ENCODE assay signal across 18 cellular contexts in genomic region chr1:196001188-196001587, GRCh38.
A peak's percentile ranks its signal among the peaks of the same experiment; 100 is the strongest.
DNase-seq lines count a peak whose midpoint lies in the region; ATAC-seq, FAIRE-seq and TF ChIP-seq lines count a peak whose summit lies in the region.
"Had no signal": no experiment of that assay in that cellular context is flagged by ENCODE, and none has a peak within 500 bp of the region (broad histone marks: within the 10 kb centered on the region; RNA-seq: fewer than 3 reads in every experiment).

No MANE protein-coding gene starts in this region.

- H3K23ac ChIP-seq in H1 (ENCODE audit: insufficient read length) = no peak overlapping the region

- H3K23me2 ChIP-seq in H1 (ENCODE audit: low read depth, low read length) = no peaks in the 10 kb centered on the region

- H3K9ac ChIP-seq in mammary epithelial cell (ENCODE audit: insufficient read depth, low read length) (no peak overlapping the region), H1 (replicated peaks in 1 of 4; ENCODE audit: extremely low read depth in 1 of 4, low read depth in 3 of 4, low read length in 3 of 4) (no peak overlapping the region)

- POLR2A ChIA-PET in H1 (lab: Charles Lee; ENCODE audit: partially characterized antibody) = no interaction called here

- BruUV-seq in mammary epithelial cell (replicated peaks; lab: Mats Ljungman, UMichigan) = no TSS peak

- peak; percentile 32 for DNase-seq in mammary epithelial cell
- no peak for DNase-seq in breast epithelium (ENCODE audit: low spot score in 2 of 2)
- no peak for DNase-seq in H1 (ENCODE audit: low read depth in 1 of 2, low spot score in 2 of 2)
- DNase-seq in esophagus squamous epithelium (lab: John Stamatoyannopoulos, UW) = no peak
- no peak for DNase-seq in stimulated activated naive B cell treated with anti-CD40 and anti-IgM and Interleukin-4, amounts not matched to agents 10 μg/mL and 1 μg/mL and 100 μg/mL, for 72 hours
- DNase-seq in activated naive CD4-positive, alpha-beta T cell treated with anti-CD3 and anti-CD28 coated beads, Interleukin-2, amount 10 ng/mL, durations not matched to agents 7 days and 5 days = no peak
- DNase-seq: AML-193; Caco-2; CD4-positive, alpha-beta T cell; DMS153; DMS79; GF-D8; GOT3; H9 had no signal

- H3K4ac ChIP-seq in H1 (replicated peaks; ENCODE audit: insufficient read length, low read depth, low read length) = no peak overlapping the region

- H3K18ac ChIP-seq in H1 (ENCODE audit: extremely low read depth, low read length) = no peak overlapping the region

- H4K5ac ChIP-seq in H1 (ENCODE audit: insufficient read length, low read depth, low read length) = no peak overlapping the region

- H3K4me2 ChIP-seq in mammary epithelial cell (ENCODE audit: insufficient read depth, low read depth, low read length) (no peak overlapping the region), H1 (ENCODE audit: insufficient read depth in 1 of 2, low read depth in 2 of 2, low read length in 2 of 2) (no peak overlapping the region)
- H3K4me2 ChIP-seq: A549 had no signal

- no peak overlapping the region for H2BK15ac ChIP-seq in H1 (ENCODE audit: low read length)

- H3K9me3 ChIP-seq in mammary epithelial cell (replicated peaks; ENCODE audit: insufficient read depth, low read length) (no peaks in the 10 kb centered on the region), breast epithelium (no peaks in the 10 kb centered on the region), H1 (ENCODE audit: insufficient read depth in 2 of 2, low read depth in 1 of 2, low read length in 1 of 2) (no peaks in the 10 kb centered on the region), esophagus squamous epithelium (no peaks in the 10 kb centered on the region)
- H3K9me3 ChIP-seq: A549, Caco-2 had no signal

- H3K36me3 Mint-ChIP-seq in stimulated activated naive B cell treated with anti-CD40 and anti-IgM and Interleukin-4, amounts not matched to agents 10 μg/mL and 1 μg/mL and 100 μg/mL, for 72 hours = no peaks in the 10 kb centered on the region
- H3K36me3 Mint-ChIP-seq in activated naive CD4-positive, alpha-beta T cell treated with anti-CD3 and anti-CD28 coated beads, Interleukin-2, amount 10 ng/mL, durations not matched to agents 7 days and 5 days = no peaks in the 10 kb centered on the region

- H2BK5ac ChIP-seq in H1 (ENCODE audit: low read depth, low read length) = no peak overlapping the region

- peaks cover 12% of the 10 kb centered on the region for H3K4me1 ChIP-seq in mammary epithelial cell (ENCODE audit: insufficient read depth, low read length)
- H3K4me1 ChIP-seq in breast epithelium = no peaks in the 10 kb centered on the region
- H3K4me1 ChIP-seq in H1 (replicated peaks in 1 of 4; ENCODE audit: control insufficient read depth in 3 of 4, insufficient read depth in 4 of 4, low read length in 3 of 4) = peaks cover 0 to 7% (median 0%) of the 10 kb centered on the region in 4 experiments; a peak in 1 of 7 replicates
- peaks cover 0 to 23% (median 5%) of the 10 kb centered on the region in 3 donors for H3K4me1 ChIP-seq in esophagus squamous epithelium
- H3K4me1 ChIP-seq: A549, Caco-2 had no signal

- no peak for TF ChIP-seq EP300 in H1 (IDR thresholded peaks at IDR 0.05; ENCODE audit: borderline replicate concordance in 1 of 2, low read depth in 2 of 2, low read length in 2 of 2)

- H3K14ac ChIP-seq in H1 (ENCODE audit: insufficient read length) = no peak overlapping the region

- no peaks in the 10 kb centered on the region for H3K79me1 ChIP-seq in H1 (ENCODE audit: low read depth, low read length)

- TF ChIP-seq RAD21 in H1 (IDR thresholded peaks at IDR 0.05 in 1 of 2, conservative IDR thresholded peaks at IDR 0.05 in 1 of 2; ENCODE audit: low read depth in 2 of 2, low read length in 2 of 2) = no peak

- CTCF ChIA-PET in mammary epithelial cell (lab: Charles Lee; ENCODE audit: low non-redundant PET) = no interaction called here
- CTCF ChIA-PET in H1 (lab: Charles Lee; ENCODE audit: partially characterized antibody) = no interaction called here
- CTCF ChIA-PET in activated naive CD4-positive, alpha-beta T cell treated with anti-CD3 and anti-CD28 coated beads, Interleukin-2, amount 10 ng/mL, durations not matched to agents 7 days and 5 days (lab: Charles Lee) = no interaction called here

- H4K91ac ChIP-seq in H1 (replicated peaks; ENCODE audit: insufficient read length, low read length) = no peak overlapping the region

- H3K27me3 ChIP-seq in mammary epithelial cell (ENCODE audit: insufficient read depth, low read length) (no peaks in the 10 kb centered on the region), breast epithelium (no peaks in the 10 kb centered on the region), H1 (replicated peaks in 1 of 4; ENCODE audit: control insufficient read depth in 3 of 4, extremely low read depth in 1 of 4, insufficient read depth in 3 of 4, low read length in 3 of 4) (no peaks in the 10 kb centered on the region), esophagus squamous epithelium (no peaks in the 10 kb centered on the region)

- H4K8ac ChIP-seq in H1 (ENCODE audit: extremely low read depth, insufficient read depth, low read length) = no peak overlapping the region

- FAIRE-seq in H1 (lab: Jason Lieb, UNC) = no peak
- FAIRE-seq: A549 had no signal

- in situ Hi-C loops in mammary epithelial cell (cut with MboI; ENCODE audit: low sequenced_read_pairs in 2 of 2) = no loop called here

- no peak overlapping the region for H2AK5ac ChIP-seq in H1 (ENCODE audit: low read depth, low read length)

- WGBS in mammary epithelial cell (ENCODE audit: low coverage, missing lambda C conversion rate) = 34% methylated on average over 3 of the region's 3 CpGs
- WGBS in H1 (ENCODE audit: extremely low coverage in 1 of 2, insufficient coverage in 1 of 2, insufficient read length in 1 of 2, insufficient replicate concordance in 2 of 2, low coverage in 1 of 2, low lambda C conversion rate in 2 of 2, missing lambda C conversion rate in 1 of 2), 2 experiments = 86% methylated on average over 3 of the region's 3 CpGs; no CpG with 5 or more reads in 1 of the 2 experiments
- 42 to 55% methylated on average over 3 of the region's 3 CpGs for WGBS in esophagus squamous epithelium, 2 donors

- no peaks in the 10 kb centered on the region for H3K27me3 Mint-ChIP-seq in stimulated activated naive B cell treated with anti-CD40 and anti-IgM and Interleukin-4, amounts not matched to agents 10 μg/mL and 1 μg/mL and 100 μg/mL, for 72 hours
- H3K27me3 Mint-ChIP-seq in activated naive CD4-positive, alpha-beta T cell treated with anti-CD3 and anti-CD28 coated beads, Interleukin-2, amount 10 ng/mL, durations not matched to agents 7 days and 5 days = no peaks in the 10 kb centered on the region
- H3K27me3 Mint-ChIP-seq: CD4-positive, alpha-beta T cell had no signal

- no peak overlapping the region for H3K4me3 Mint-ChIP-seq in stimulated activated naive B cell treated with anti-CD40 and anti-IgM and Interleukin-4, amounts not matched to agents 10 μg/mL and 1 μg/mL and 100 μg/mL, for 72 hours
- no peak overlapping the region for H3K4me3 Mint-ChIP-seq in activated naive CD4-positive, alpha-beta T cell treated with anti-CD3 and anti-CD28 coated beads, Interleukin-2, amount 10 ng/mL, durations not matched to agents 7 days and 5 days
- H3K4me3 Mint-ChIP-seq: CD4-positive, alpha-beta T cell; H9 had no signal

- H3K56ac ChIP-seq in H1 (replicated peaks; ENCODE audit: insufficient read length, low read depth, low read length) = no peak overlapping the region

- dilution Hi-C loops in mammary epithelial cell (cut with HindIII; ENCODE audit: low sequenced_read_pairs) = no loop called here

- H3K4me3 ChIP-seq in mammary epithelial cell (replicated peaks in 1 of 3; ENCODE audit: insufficient read depth in 1 of 3, low read depth in 2 of 3, low read length in 3 of 3) (no peak overlapping the region), breast epithelium (no peak overlapping the region), H1 (ENCODE audit: extremely low read depth in 1 of 4, insufficient read depth in 2 of 4, low read depth in 3 of 4, low read length in 4 of 4) (no peak overlapping the region), esophagus squamous epithelium (no peak overlapping the region)
- H3K4me3 ChIP-seq: A549 had no signal

- TF ChIP-seq CTCF in mammary epithelial cell (conservative IDR thresholded peaks at IDR 0.05 in 1 of 2, IDR thresholded peaks at IDR 0.05 in 1 of 2; ENCODE audit: extremely low read depth in 1 of 2, insufficient read depth in 1 of 2, low read depth in 1 of 2, low read length in 2 of 2) (no peak), breast epithelium (IDR thresholded peaks at IDR 0.05) (no peak), H1 (IDR thresholded peaks at IDR 0.05; ENCODE audit: control extremely low read depth in 1 of 3, insufficient read depth in 1 of 3, low read depth in 1 of 3, low read length in 3 of 3) (no peak), esophagus squamous epithelium (IDR thresholded peaks at IDR 0.05) (no peak)

- intact Hi-C loops in mammary epithelial cell (cut with micrococcal nuclease) = no loop called here
- intact Hi-C loops in breast epithelium (cut with DNase I; ENCODE audit: low total_unique reads) = no loop called here
- intact Hi-C loops in esophagus squamous epithelium (cut with DNase I) = no loop called here

- H4K20me1 ChIP-seq in mammary epithelial cell (ENCODE audit: insufficient read depth, low read length) (no peaks in the 10 kb centered on the region), H1 (replicated peaks in 1 of 2; ENCODE audit: control insufficient read depth in 1 of 2, insufficient read depth in 2 of 2, low read length in 2 of 2) (no peaks in the 10 kb centered on the region)

- H3K27ac Mint-ChIP-seq in stimulated activated naive B cell treated with anti-CD40 and anti-IgM and Interleukin-4, amounts not matched to agents 10 μg/mL and 1 μg/mL and 100 μg/mL, for 72 hours = no peak overlapping the region
- no peak overlapping the region for H3K27ac Mint-ChIP-seq in activated naive CD4-positive, alpha-beta T cell treated with anti-CD3 and anti-CD28 coated beads, Interleukin-2, amount 10 ng/mL, durations not matched to agents 7 days and 5 days
- H3K27ac Mint-ChIP-seq: CD4-positive, alpha-beta T cell had no signal

- H2BK120ac ChIP-seq in H1 (replicated peaks; ENCODE audit: low read depth, low read length) = no peak overlapping the region

- H3K79me2 ChIP-seq in mammary epithelial cell (ENCODE audit: insufficient read depth, low read length) = no peaks in the 10 kb centered on the region
- no peaks in the 10 kb centered on the region for H3K79me2 ChIP-seq in H1 (ENCODE audit: control insufficient read depth in 1 of 2, insufficient read depth in 2 of 2, low read length in 2 of 2)

- no peak for TF ChIP-seq POLR2A in breast epithelium (IDR thresholded peaks at IDR 0.05)
- TF ChIP-seq POLR2A in H1 (IDR thresholded peaks at IDR 0.05; ENCODE audit: control extremely low read depth in 1 of 2, low read depth in 2 of 2, low read length in 2 of 2) = no peak
- TF ChIP-seq POLR2A in esophagus squamous epithelium (IDR thresholded peaks at IDR 0.05) = no peak

- 0 out of 2 replicates have a peak overlapping the region, but pooled peaks have one; percentile 18 for H2BK12ac ChIP-seq in H1 (ENCODE audit: low read depth, low read length)

- no peak for ATAC-seq in stimulated activated naive B cell treated with anti-CD40 and anti-IgM and Interleukin-4, amounts not matched to agents 10 μg/mL and 1 μg/mL and 100 μg/mL, for 72 hours (replicated peaks)
- no peak for ATAC-seq in GM21737 (IDR thresholded peaks at IDR 0.05; ENCODE audit: unreplicated experiment)
- ATAC-seq: A549 had no signal

- H2BK20ac ChIP-seq in H1 (ENCODE audit: low read length) = no peak overlapping the region

- no peaks in the 10 kb centered on the region for H3K4me1 Mint-ChIP-seq in stimulated activated naive B cell treated with anti-CD40 and anti-IgM and Interleukin-4, amounts not matched to agents 10 μg/mL and 1 μg/mL and 100 μg/mL, for 72 hours
- no peaks in the 10 kb centered on the region for H3K4me1 Mint-ChIP-seq in activated naive CD4-positive, alpha-beta T cell treated with anti-CD3 and anti-CD28 coated beads, Interleukin-2, amount 10 ng/mL, durations not matched to agents 7 days and 5 days

- peaks cover 0 to 1% of the 10 kb centered on the region in 2 donors for H3K9me3 Mint-ChIP-seq in stimulated activated naive B cell treated with anti-CD40 and anti-IgM and Interleukin-4, amounts not matched to agents 10 μg/mL and 1 μg/mL and 100 μg/mL, for 72 hours
- no peaks in the 10 kb centered on the region for H3K9me3 Mint-ChIP-seq in activated naive CD4-positive, alpha-beta T cell treated with anti-CD3 and anti-CD28 coated beads, Interleukin-2, amount 10 ng/mL, durations not matched to agents 7 days and 5 days

- H3K27ac ChIP-seq in mammary epithelial cell (ENCODE audit: insufficient read depth, low read depth, low read length) = no peak overlapping the region
- no peak overlapping the region for H3K27ac ChIP-seq in breast epithelium
- H3K27ac ChIP-seq in H1 (ENCODE audit: low read depth, low read length) = no peak overlapping the region
- peak overlapping the region in 3 of 4 donors; percentile 66 to 76 (median 76) for H3K27ac ChIP-seq in esophagus squamous epithelium
- H3K27ac ChIP-seq: 22Rv1, A549, C4-2B had no signal

- H2AFZ ChIP-seq in mammary epithelial cell (ENCODE audit: low read depth, low read length) = peak overlapping the region; percentile 21
- H2AFZ ChIP-seq in H1 (ENCODE audit: low read length) = no peak overlapping the region

- H3K36me3 ChIP-seq in mammary epithelial cell (ENCODE audit: insufficient read depth, low read length) (no peaks in the 10 kb centered on the region), breast epithelium (no peaks in the 10 kb centered on the region), H1 (ENCODE audit: control insufficient read depth in 2 of 4, insufficient read depth in 4 of 4, low read length in 3 of 4) (no peaks in the 10 kb centered on the region), esophagus squamous epithelium (no peaks in the 10 kb centered on the region)

Comparison
In these comparisons a context has a peak if more than half of its experiments do, and no peak if none do; other contexts are left out.
1. H3K27ac ChIP-seq: peak in esophagus squamous epithelium (3 of 4); none in mammary epithelial cell (single experiment), breast epithelium (0 of 2) and H1 (single experiment).